8 cellular contexts compared by ENCODE assay signal in the genomic region with DNA sequence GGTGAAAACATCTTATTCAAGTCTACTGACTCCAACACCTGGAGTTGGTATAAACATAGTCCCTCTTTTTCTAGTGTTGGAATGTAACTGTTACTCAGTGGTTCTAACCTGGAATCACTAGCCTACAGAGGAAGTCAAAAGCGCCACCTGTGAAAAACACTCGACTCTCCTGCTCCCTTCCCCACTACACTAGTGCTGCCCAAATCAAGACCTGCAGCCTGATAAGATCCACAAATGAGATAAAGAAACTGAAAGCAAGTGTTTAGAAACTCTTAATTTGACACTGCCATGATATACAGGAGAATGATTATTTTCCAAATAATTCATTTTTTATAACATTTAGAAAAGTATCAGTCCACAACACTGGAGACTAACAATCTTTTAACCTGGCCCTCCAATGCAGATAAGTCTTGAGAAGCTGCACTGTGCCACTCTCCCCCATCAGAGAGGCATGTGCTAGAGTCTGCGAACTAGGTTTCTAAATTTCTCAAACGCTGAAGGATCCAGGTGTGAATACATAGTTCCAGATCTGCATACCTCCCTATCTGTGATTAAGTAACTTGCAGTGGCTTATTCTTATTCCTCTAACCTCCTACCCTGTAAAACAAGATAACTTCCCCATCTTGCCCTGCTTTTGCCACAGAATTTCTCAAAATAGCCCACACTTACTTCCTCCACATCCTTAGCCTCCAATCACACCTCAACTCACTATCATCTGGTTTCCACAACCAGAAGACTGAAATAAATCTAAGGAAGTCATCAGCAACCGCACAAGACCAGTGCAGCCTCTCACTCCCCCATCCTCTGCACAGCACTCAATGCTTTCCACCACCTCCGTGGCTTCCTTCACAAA.
DNase-seq lines count a peak whose midpoint lies in the region; ATAC-seq and TF ChIP-seq lines count a peak whose summit lies in the region.

No MANE protein-coding gene starts in this region.

- peak overlapping the region; percentile 68 for H3K4me3 Mint-ChIP-seq in CD4-positive, alpha-beta T cell
- H3K4me3 Mint-ChIP-seq in activated T-helper 2 cell treated with anti-CD3 and anti-CD28 coated beads, Interferon-gamma antibody, Interleukin-2, Interleukin-4, amounts not matched to agents 10 μg/mL and 5 μg/mL and 100 μg/mL, durations not matched to agents 14 hours and 24 hours and 36 hours (ENCODE audit: low read depth) = peak overlapping the region; percentile 30
- H3K4me3 Mint-ChIP-seq in type B pancreatic cell = no peak overlapping the region

- H3K9ac ChIP-seq in GM23248 = no peak overlapping the region

- peaks cover 13% of the 10 kb centered on the region; the same call in 1 of the 2 replicates for H3K79me2 ChIP-seq in GM23248 (ENCODE audit: insufficient read depth)

- H3K4me3 ChIP-seq in GM23248 = no peak overlapping the region

- peaks cover 80% of the 10 kb centered on the region for H3F3A ChIP-seq in GM23248 (ENCODE audit: insufficient read depth)

- peaks cover 28% of the 10 kb centered on the region for H3K4me1 Mint-ChIP-seq in CD4-positive, alpha-beta T cell (ENCODE audit: low read depth)
- peaks cover 23% of the 10 kb centered on the region for H3K4me1 Mint-ChIP-seq in activated T-helper 2 cell treated with anti-CD3 and anti-CD28 coated beads, Interferon-gamma antibody, Interleukin-2, Interleukin-4, amounts not matched to agents 10 μg/mL and 5 μg/mL and 100 μg/mL, durations not matched to agents 14 hours and 24 hours and 36 hours (ENCODE audit: low read depth)
- H3K4me1 Mint-ChIP-seq in type B pancreatic cell (ENCODE audit: unreplicated experiment) = peaks cover 6% of the 10 kb centered on the region

- H3K4me1 ChIP-seq in GM23248 (ENCODE audit: insufficient read depth) = no peaks in the 10 kb centered on the region

- TF ChIP-seq CTCF in CD4-positive, alpha-beta T cell (IDR thresholded peaks at IDR 0.05) = no peak
- no peak for TF ChIP-seq CTCF in type B pancreatic cell (conservative IDR thresholded peaks at IDR 0.05)

- H3K4me2 ChIP-seq in GM23248 (ENCODE audit: unreplicated experiment) = no peak overlapping the region

- peak overlapping the region; percentile 9 for H3K27ac Mint-ChIP-seq in CD4-positive, alpha-beta T cell
- peak overlapping the region; percentile 31 for H3K27ac Mint-ChIP-seq in activated T-helper 2 cell treated with anti-CD3 and anti-CD28 coated beads, Interferon-gamma antibody, Interleukin-2, Interleukin-4, amounts not matched to agents 10 μg/mL and 5 μg/mL and 100 μg/mL, durations not matched to agents 14 hours and 24 hours and 36 hours
- no peak overlapping the region for H3K27ac Mint-ChIP-seq in type B pancreatic cell

- CTCF ChIA-PET in CD4-positive, alpha-beta T cell (lab: Charles Lee) = no interaction called here

- no peaks in the 10 kb centered on the region for H4K20me1 ChIP-seq in GM23248 (ENCODE audit: insufficient read depth)

- no peak overlapping the region for H3K27ac ChIP-seq in CD4-positive, alpha-beta T cell (ENCODE audit: low read depth, low read length)
- no peak overlapping the region for H3K27ac ChIP-seq in GM23248

- no peaks in the 10 kb centered on the region for H3K27me3 Mint-ChIP-seq in CD4-positive, alpha-beta T cell
- no peaks in the 10 kb centered on the region for H3K27me3 Mint-ChIP-seq in activated T-helper 2 cell treated with anti-CD3 and anti-CD28 coated beads, Interferon-gamma antibody, Interleukin-2, Interleukin-4, amounts not matched to agents 10 μg/mL and 5 μg/mL and 100 μg/mL, durations not matched to agents 14 hours and 24 hours and 36 hours (ENCODE audit: low read depth)
- no peaks in the 10 kb centered on the region for H3K27me3 Mint-ChIP-seq in type B pancreatic cell

- intact Hi-C loops in CD4-positive, alpha-beta T cell (cut with DNase I, micrococcal nuclease) = no loop called here
- intact Hi-C loops in activated T-helper 2 cell treated with anti-CD3 and anti-CD28 coated beads, Interferon-gamma antibody, Interleukin-2, Interleukin-4, amounts not matched to agents 10 μg/mL and 5 μg/mL and 100 μg/mL, durations not matched to agents 14 hours and 24 hours and 36 hours (cut with micrococcal nuclease) = no loop called here

- H3K9me2 ChIP-seq in GM23248 (ENCODE audit: insufficient read depth) = no peaks in the 10 kb centered on the region

- H3K36me3 Mint-ChIP-seq in CD4-positive, alpha-beta T cell (ENCODE audit: low read depth) = peaks cover 10% of the 10 kb centered on the region
- H3K36me3 Mint-ChIP-seq in activated T-helper 2 cell treated with anti-CD3 and anti-CD28 coated beads, Interferon-gamma antibody, Interleukin-2, Interleukin-4, amounts not matched to agents 10 μg/mL and 5 μg/mL and 100 μg/mL, durations not matched to agents 14 hours and 24 hours and 36 hours (ENCODE audit: low read depth) = peaks cover 21% of the 10 kb centered on the region
- peaks cover 24% of the 10 kb centered on the region for H3K36me3 Mint-ChIP-seq in type B pancreatic cell

- H3K9me3 ChIP-seq in CD4-positive, alpha-beta T cell (ENCODE audit: control insufficient read depth, low read length) = no peaks in the 10 kb centered on the region
- H3K9me3 ChIP-seq in GM23248 (ENCODE audit: low read depth) = no peaks in the 10 kb centered on the region

- H3K9me3 Mint-ChIP-seq in CD4-positive, alpha-beta T cell = no peaks in the 10 kb centered on the region
- peaks cover 5% of the 10 kb centered on the region for H3K9me3 Mint-ChIP-seq in activated T-helper 2 cell treated with anti-CD3 and anti-CD28 coated beads, Interferon-gamma antibody, Interleukin-2, Interleukin-4, amounts not matched to agents 10 μg/mL and 5 μg/mL and 100 μg/mL, durations not matched to agents 14 hours and 24 hours and 36 hours
- no peaks in the 10 kb centered on the region for H3K9me3 Mint-ChIP-seq in type B pancreatic cell

- peaks cover 76% of the 10 kb centered on the region for H3K36me3 ChIP-seq in GM23248 (ENCODE audit: low read depth)

- in situ Hi-C loops in GM23248 (cut with MboI) = loop anchor here (10.0 kb wide), 1 partner anchor 64 kb away; no protein-coding TSS in a partner anchor

- POLR2A ChIA-PET in CD4-positive, alpha-beta T cell (lab: Charles Lee) = no interaction called here

- H3K27me3 ChIP-seq in CD4-positive, alpha-beta T cell (ENCODE audit: control insufficient read depth, insufficient read depth, low read length) = no peaks in the 10 kb centered on the region
- H3K27me3 ChIP-seq in GM23248 (replicated peaks; ENCODE audit: insufficient read depth) = no peaks in the 10 kb centered on the region

- ATAC-seq in CD4-positive, alpha-beta T cell (ENCODE audit: poor library complexity) = peak; percentile 62
- ATAC-seq in GM19397 (IDR thresholded peaks at IDR 0.05; ENCODE audit: unreplicated experiment) = peak; percentile 53
- ATAC-seq in HG03378 (IDR thresholded peaks at IDR 0.05; ENCODE audit: unreplicated experiment) = peak; percentile 78

- WGBS in GM23248 (ENCODE audit: low coverage in 1 of 2, low lambda C conversion rate in 2 of 2, missing lambda C conversion rate in 2 of 2), 2 experiments = 71 to 74% methylated on average over 6 of the region's 6 CpGs

- no peak for DNase-seq in CD4-positive, alpha-beta T cell
- DNase-seq in activated T-helper 2 cell treated with anti-CD3 and anti-CD28 coated beads, Interferon-gamma antibody, Interleukin-2, Interleukin-4, amounts not matched to agents 10 μg/mL and 5 μg/mL and 100 μg/mL, durations not matched to agents 14 hours and 24 hours and 36 hours (ENCODE audit: low spot score) = peak; percentile 30
- DNase-seq in cortex of kidney (lab: John Stamatoyannopoulos, UW) (no peak), type B pancreatic cell (ENCODE audit: extremely low spot score, unreplicated experiment) (no peak), NCI-H82 treated with DMSO at 0.1 percent for 48 hours (lab: John Stamatoyannopoulos, UW; ENCODE audit: unreplicated experiment) (no peak), GM23248 (no peak)

- no peak overlapping the region for H2AFZ ChIP-seq in GM23248
